1 cellular context compared by ENCODE assay signal in the genomic region with DNA sequence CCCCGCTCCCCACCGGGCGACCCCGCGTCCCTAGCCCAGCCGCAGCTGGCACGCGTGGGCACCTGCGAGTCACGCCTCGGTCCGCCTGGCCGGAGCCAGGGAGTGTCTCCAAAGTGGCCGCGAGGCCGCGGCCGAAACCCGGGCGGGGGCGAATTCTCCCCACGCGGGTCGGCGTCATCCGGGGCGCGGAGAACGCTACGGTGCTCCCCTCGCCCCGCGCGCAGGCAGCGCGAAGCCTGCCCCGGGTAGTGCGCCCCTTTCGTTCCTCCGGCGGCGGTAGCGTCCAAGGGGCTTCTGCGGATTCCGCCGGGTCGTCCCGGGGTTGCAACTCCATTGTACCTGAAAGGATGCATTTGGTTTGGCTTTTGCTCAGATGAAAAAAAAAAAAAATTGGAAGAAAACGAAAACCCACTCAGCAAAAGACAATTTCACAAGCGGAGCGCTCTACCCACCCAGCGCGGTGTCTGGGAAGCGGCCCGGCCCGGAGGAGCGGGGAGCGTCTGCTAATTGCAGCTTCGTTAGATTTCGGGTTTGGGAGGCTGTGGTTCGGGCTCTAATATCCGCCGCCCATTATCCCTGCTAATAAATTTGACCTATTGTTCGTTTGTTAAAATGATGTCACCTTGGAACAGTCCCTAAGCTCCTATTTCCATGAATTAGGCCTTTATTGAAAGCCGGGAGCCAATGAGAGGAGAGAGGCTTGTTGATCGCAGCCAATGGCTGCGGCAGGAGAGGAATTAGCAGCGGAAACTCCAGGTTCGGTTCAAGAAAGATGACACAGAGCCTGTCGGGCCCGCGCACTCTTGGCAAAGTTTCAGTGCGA.
A peak's percentile ranks its signal among the peaks of the same experiment; 100 is the strongest.
TF ChIP-seq lines count a peak whose summit lies in the region.

A gene (plus strand): TSS at position 796 of the 823 bp plus-strand sequence. CDS start 118 bp downstream, outside the sequence.

TF ChIP-seq in HEK293, 187 proteins besides CTCF, POLR2A, EP300 and RAD21 (continued from another document and continues in another):
- TF ChIP-seq, protein P1, sequence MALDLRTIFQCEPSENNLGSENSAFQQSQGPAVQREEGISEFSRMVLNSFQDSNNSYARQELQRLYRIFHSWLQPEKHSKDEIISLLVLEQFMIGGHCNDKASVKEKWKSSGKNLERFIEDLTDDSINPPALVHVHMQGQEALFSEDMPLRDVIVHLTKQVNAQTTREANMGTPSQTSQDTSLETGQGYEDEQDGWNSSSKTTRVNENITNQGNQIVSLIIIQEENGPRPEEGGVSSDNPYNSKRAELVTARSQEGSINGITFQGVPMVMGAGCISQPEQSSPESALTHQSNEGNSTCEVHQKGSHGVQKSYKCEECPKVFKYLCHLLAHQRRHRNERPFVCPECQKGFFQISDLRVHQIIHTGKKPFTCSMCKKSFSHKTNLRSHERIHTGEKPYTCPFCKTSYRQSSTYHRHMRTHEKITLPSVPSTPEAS (tag by site-specific recombination; IDR thresholded peaks at IDR 0.05) = no peak
- TF ChIP-seq ZNF544 (tag by site-specific recombination; IDR thresholded peaks at IDR 0.05) (no peak), ZIC2 (tag by site-specific recombination; IDR thresholded peaks at IDR 0.05) (no peak), ZNF548 (tag by site-specific recombination; IDR thresholded peaks at IDR 0.05) (no peak), ZNF76 (tag by site-specific recombination; IDR thresholded peaks at IDR 0.05; ENCODE audit: borderline replicate concordance, low read depth) (0 out of 2 replicates have a peak, but pooled peaks have one; percentile 15), ZNF37A (tag by site-specific recombination; IDR thresholded peaks at IDR 0.05) (no peak), ZNF239 (tag by site-specific recombination; IDR thresholded peaks at IDR 0.05) (no peak), ZNF747 (tag by site-specific recombination; IDR thresholded peaks at IDR 0.05) (no peak), ZNF248 (tag by site-specific recombination; IDR thresholded peaks at IDR 0.05) (no peak), ZNF394 (tag by site-specific recombination; IDR thresholded peaks at IDR 0.05; ENCODE audit: borderline replicate concordance) (peak; percentile 79; the same call in 1 of the 2 replicates), MZF1 (tag by site-specific recombination; IDR thresholded peaks at IDR 0.05; ENCODE audit: borderline replicate concordance) (no peak), ZNF843 (tag by site-specific recombination; IDR thresholded peaks at IDR 0.05) (0 out of 2 replicates have a peak, but pooled peaks have one; percentile 27), ZNF114 (tag by site-specific recombination; IDR thresholded peaks at IDR 0.05) (no peak), ZNF610 (tag by site-specific recombination; IDR thresholded peaks at IDR 0.05; ENCODE audit: borderline replicate concordance) (0 out of 2 replicates have a peak, but pooled peaks have one; percentile 25), ZFP41 (tag by site-specific recombination; IDR thresholded peaks at IDR 0.05; ENCODE audit: borderline replicate concordance) (no peak), ZNF514 (tag by site-specific recombination; IDR thresholded peaks at IDR 0.05) (no peak)
- TF ChIP-seq, protein P2, sequence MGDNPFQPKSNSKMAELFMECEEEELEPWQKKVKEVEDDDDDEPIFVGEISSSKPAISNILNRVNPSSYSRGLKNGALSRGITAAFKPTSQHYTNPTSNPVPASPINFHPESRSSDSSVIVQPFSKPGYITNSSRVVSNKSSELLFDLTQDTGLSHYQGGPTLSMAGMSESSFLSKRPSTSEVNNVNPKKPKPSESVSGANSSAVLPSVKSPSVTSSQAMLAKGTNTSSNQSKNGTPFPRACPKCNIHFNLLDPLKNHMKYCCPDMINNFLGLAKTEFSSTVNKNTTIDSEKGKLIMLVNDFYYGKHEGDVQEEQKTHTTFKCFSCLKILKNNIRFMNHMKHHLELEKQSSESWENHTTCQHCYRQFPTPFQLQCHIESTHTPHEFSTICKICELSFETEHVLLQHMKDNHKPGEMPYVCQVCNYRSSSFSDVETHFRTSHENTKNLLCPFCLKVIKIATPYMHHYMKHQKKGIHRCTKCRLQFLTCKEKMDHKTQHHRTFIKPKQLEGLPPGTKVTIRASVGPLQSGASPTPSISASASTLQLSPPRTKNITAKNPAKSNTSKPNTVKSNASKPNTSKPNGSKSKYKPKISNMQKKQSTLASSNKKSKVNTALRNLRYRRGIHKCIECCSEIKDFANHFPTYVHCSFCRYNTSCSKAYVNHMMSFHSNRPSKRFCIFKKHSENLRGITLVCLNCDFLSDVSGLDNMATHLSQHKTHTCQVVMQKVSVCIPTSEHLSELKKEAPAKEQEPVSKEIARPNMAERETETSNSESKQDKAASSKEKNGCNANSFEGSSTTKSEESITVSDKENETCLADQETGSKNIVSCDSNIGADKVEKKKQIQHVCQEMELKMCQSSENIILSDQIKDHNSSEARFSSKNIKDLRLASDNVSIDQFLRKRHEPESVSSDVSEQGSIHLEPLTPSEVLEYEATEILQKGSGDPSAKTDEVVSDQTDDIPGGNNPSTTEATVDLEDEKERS (tag by site-specific recombination; IDR thresholded peaks at IDR 0.05) = no peak
- TF ChIP-seq, protein P3, sequence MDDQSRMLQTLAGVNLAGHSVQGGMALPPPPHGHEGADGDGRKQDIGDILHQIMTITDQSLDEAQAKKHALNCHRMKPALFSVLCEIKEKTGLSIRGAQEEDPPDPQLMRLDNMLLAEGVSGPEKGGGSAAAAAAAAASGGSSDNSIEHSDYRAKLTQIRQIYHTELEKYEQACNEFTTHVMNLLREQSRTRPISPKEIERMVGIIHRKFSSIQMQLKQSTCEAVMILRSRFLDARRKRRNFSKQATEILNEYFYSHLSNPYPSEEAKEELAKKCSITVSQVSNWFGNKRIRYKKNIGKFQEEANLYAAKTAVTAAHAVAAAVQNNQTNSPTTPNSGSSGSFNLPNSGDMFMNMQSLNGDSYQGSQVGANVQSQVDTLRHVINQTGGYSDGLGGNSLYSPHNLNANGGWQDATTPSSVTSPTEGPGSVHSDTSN (CRISPR knock-in tag; IDR thresholded peaks at IDR 0.05) = no peak
- TF ChIP-seq, protein P4, sequence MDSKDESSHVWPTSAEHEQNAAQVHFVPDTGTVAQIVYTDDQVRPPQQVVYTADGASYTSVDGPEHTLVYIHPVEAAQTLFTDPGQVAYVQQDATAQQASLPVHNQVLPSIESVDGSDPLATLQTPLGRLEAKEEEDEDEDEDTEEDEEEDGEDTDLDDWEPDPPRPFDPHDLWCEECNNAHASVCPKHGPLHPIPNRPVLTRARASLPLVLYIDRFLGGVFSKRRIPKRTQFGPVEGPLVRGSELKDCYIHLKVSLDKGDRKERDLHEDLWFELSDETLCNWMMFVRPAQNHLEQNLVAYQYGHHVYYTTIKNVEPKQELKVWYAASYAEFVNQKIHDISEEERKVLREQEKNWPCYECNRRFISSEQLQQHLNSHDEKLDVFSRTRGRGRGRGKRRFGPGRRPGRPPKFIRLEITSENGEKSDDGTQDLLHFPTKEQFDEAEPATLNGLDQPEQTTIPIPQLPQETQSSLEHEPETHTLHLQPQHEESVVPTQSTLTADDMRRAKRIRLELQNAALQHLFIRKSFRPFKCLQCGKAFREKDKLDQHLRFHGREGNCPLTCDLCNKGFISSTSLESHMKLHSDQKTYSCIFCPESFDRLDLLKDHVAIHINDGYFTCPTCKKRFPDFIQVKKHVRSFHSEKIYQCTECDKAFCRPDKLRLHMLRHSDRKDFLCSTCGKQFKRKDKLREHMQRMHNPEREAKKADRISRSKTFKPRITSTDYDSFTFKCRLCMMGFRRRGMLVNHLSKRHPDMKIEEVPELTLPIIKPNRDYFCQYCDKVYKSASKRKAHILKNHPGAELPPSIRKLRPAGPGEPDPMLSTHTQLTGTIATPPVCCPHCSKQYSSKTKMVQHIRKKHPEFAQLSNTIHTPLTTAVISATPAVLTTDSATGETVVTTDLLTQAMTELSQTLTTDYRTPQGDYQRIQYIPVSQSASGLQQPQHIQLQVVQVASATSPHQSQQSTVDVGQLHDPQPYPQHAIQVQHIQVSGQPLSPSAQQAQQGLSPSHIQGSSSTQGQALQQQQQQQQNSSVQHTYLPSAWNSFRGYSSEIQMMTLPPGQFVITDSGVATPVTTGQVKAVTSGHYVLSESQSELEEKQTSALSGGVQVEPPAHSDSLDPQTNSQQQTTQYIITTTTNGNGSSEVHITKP (tag by site-specific recombination; IDR thresholded peaks at IDR 0.05) = peak; percentile 92
- TF ChIP-seq, protein P5, sequence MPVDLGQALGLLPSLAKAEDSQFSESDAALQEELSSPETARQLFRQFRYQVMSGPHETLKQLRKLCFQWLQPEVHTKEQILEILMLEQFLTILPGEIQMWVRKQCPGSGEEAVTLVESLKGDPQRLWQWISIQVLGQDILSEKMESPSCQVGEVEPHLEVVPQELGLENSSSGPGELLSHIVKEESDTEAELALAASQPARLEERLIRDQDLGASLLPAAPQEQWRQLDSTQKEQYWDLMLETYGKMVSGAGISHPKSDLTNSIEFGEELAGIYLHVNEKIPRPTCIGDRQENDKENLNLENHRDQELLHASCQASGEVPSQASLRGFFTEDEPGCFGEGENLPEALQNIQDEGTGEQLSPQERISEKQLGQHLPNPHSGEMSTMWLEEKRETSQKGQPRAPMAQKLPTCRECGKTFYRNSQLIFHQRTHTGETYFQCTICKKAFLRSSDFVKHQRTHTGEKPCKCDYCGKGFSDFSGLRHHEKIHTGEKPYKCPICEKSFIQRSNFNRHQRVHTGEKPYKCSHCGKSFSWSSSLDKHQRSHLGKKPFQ (tag by site-specific recombination; IDR thresholded peaks at IDR 0.05) = no peak
- TF ChIP-seq, protein P6, sequence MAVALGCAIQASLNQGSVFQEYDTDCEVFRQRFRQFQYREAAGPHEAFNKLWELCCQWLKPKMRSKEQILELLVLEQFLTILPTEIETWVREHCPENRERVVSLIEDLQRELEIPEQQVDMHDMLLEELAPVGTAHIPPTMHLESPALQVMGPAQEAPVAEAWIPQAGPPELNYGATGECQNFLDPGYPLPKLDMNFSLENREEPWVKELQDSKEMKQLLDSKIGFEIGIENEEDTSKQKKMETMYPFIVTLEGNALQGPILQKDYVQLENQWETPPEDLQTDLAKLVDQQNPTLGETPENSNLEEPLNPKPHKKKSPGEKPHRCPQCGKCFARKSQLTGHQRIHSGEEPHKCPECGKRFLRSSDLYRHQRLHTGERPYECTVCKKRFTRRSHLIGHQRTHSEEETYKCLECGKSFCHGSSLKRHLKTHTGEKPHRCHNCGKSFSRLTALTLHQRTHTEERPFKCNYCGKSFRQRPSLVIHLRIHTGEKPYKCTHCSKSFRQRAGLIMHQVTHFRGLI (tag by site-specific recombination; IDR thresholded peaks at IDR 0.05) = no peak; the same call in 1 of the 2 replicates
- TF ChIP-seq, protein P7, sequence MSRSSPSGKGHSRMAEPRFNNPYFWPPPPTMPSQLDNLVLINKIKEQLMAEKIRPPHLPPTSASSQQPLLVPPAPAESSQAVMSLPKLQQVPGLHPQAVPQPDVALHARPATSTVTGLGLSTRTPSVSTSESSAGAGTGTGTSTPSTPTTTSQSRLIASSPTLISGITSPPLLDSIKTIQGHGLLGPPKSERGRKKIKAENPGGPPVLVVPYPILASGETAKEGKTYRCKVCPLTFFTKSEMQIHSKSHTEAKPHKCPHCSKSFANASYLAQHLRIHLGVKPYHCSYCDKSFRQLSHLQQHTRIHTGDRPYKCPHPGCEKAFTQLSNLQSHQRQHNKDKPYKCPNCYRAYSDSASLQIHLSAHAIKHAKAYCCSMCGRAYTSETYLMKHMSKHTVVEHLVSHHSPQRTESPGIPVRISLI (tag by site-specific recombination; IDR thresholded peaks at IDR 0.05) = no peak
- TF ChIP-seq, protein P8, sequence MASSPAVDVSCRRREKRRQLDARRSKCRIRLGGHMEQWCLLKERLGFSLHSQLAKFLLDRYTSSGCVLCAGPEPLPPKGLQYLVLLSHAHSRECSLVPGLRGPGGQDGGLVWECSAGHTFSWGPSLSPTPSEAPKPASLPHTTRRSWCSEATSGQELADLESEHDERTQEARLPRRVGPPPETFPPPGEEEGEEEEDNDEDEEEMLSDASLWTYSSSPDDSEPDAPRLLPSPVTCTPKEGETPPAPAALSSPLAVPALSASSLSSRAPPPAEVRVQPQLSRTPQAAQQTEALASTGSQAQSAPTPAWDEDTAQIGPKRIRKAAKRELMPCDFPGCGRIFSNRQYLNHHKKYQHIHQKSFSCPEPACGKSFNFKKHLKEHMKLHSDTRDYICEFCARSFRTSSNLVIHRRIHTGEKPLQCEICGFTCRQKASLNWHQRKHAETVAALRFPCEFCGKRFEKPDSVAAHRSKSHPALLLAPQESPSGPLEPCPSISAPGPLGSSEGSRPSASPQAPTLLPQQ (tag by site-specific recombination; IDR thresholded peaks at IDR 0.05) = peak; percentile 93
- TF ChIP-seq, protein P9, sequence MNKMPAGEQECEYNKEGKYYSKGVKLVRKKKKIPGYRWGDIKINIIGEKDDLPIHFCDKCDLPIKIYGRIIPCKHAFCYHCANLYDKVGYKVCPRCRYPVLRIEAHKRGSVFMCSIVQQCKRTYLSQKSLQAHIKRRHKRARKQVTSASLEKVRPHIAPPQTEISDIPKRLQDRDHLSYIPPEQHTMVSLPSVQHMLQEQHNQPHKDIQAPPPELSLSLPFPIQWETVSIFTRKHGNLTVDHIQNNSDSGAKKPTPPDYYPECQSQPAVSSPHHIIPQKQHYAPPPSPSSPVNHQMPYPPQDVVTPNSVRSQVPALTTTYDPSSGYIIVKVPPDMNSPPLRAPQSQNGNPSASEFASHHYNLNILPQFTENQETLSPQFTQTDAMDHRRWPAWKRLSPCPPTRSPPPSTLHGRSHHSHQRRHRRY (tag by site-specific recombination; IDR thresholded peaks at IDR 0.05) = no peak
- TF ChIP-seq, protein P10, sequence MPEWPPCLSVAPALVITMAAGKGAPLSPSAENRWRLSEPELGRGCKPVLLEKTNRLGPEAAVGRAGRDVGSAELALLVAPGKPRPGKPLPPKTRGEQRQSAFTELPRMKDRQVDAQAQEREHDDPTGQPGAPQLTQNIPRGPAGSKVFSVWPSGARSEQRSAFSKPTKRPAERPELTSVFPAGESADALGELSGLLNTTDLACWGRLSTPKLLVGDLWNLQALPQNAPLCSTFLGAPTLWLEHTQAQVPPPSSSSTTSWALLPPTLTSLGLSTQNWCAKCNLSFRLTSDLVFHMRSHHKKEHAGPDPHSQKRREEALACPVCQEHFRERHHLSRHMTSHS (tag by site-specific recombination; IDR thresholded peaks at IDR 0.05) = no peak
- TF ChIP-seq, protein P11, sequence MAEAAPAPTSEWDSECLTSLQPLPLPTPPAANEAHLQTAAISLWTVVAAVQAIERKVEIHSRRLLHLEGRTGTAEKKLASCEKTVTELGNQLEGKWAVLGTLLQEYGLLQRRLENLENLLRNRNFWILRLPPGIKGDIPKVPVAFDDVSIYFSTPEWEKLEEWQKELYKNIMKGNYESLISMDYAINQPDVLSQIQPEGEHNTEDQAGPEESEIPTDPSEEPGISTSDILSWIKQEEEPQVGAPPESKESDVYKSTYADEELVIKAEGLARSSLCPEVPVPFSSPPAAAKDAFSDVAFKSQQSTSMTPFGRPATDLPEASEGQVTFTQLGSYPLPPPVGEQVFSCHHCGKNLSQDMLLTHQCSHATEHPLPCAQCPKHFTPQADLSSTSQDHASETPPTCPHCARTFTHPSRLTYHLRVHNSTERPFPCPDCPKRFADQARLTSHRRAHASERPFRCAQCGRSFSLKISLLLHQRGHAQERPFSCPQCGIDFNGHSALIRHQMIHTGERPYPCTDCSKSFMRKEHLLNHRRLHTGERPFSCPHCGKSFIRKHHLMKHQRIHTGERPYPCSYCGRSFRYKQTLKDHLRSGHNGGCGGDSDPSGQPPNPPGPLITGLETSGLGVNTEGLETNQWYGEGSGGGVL (tag by site-specific recombination; IDR thresholded peaks at IDR 0.05) = peak; percentile 63
- TF ChIP-seq, protein P12, sequence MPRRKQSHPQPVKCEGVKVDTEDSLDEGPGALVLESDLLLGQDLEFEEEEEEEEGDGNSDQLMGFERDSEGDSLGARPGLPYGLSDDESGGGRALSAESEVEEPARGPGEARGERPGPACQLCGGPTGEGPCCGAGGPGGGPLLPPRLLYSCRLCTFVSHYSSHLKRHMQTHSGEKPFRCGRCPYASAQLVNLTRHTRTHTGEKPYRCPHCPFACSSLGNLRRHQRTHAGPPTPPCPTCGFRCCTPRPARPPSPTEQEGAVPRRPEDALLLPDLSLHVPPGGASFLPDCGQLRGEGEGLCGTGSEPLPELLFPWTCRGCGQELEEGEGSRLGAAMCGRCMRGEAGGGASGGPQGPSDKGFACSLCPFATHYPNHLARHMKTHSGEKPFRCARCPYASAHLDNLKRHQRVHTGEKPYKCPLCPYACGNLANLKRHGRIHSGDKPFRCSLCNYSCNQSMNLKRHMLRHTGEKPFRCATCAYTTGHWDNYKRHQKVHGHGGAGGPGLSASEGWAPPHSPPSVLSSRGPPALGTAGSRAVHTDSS (tag by site-specific recombination; IDR thresholded peaks at IDR 0.05) = no peak
